Comparison of ENCODE assay signal across 29 cellular contexts in genomic region chr9:18909140-18910018, GRCh38.
A peak's percentile ranks its signal among the peaks of the same experiment; 100 is the strongest.
DNase-seq lines count a peak whose midpoint lies in the region; ATAC-seq and TF ChIP-seq lines count a peak whose summit lies in the region.
"Had no signal": no experiment of that assay in that cellular context is flagged by ENCODE, and none has a peak within 500 bp of the region (broad histone marks: within the 10 kb centered on the region; RNA-seq: fewer than 3 reads in every experiment).

No MANE protein-coding gene starts in this region.

- peak; percentile 1 for DNase-seq in activated CD4-positive, alpha-beta T cell treated with anti-CD3 and anti-CD28 coated beads, Interleukin-2, amount 50 U/mL, for 1 hour
- no peak for DNase-seq in activated CD4-positive, alpha-beta T cell treated with anti-CD3 and anti-CD28 coated beads, Interleukin-2, amount 10 ng/mL, durations not matched to agents 7 days and 5 days
- DNase-seq in mesenchymal stem cell (no peak), NCI-H82 treated with DMSO at 0.1 percent for 48 hours (lab: John Stamatoyannopoulos, UW; ENCODE audit: unreplicated experiment) (no peak)
- DNase-seq in stimulated activated effector memory CD8-positive, alpha-beta T cell treated with anti-CD3 and anti-CD28 coated beads, Interleukin-12 subunit alpha, Interleukin-12 subunit beta, amount 100 ng/mL, for 72 hours (ENCODE audit: low spot score in 2 of 2), result no peak
- no peak for DNase-seq in activated CD8-positive, alpha-beta T cell treated with anti-CD3 and anti-CD28 coated beads, Interleukin-2, amount 10 ng/mL, durations not matched to agents 7 days and 5 days
- no peak for DNase-seq in activated naive CD4-positive, alpha-beta T cell treated with anti-CD3 and anti-CD28 coated beads, Interleukin-2, amount 50 U/mL, for 16 hours
- DNase-seq: 8988T; activated CD4-positive, alpha-beta memory T cell treated with anti-CD3 and anti-CD28 coated beads, Interleukin-2, amount 10 ng/mL, durations not matched to agents 7 days and 5 days; activated CD8-positive, alpha-beta memory T cell treated with anti-CD3 and anti-CD28 coated beads, Interleukin-2, amount 50 U/mL, for 48 hours; Calu3; DMS79; lower lobe of right lung; NCI-H1417 treated with DMSO at 0.1 percent for 48 hours; NCI-H2029 treated with DMSO at 0.1 percent for 48 hours; NCI-H526; retina; small intestine; stimulated activated naive CD4-positive, alpha-beta T cell treated with Interleukin-2 at 50 U/mL for 16 hours; uterus had no signal

- no peak overlapping the region for H3K9ac ChIP-seq in mesenchymal stem cell (ENCODE audit: low read length)
- H3K9ac ChIP-seq: KMS-11, parathyroid adenoma had no signal

- H3K27ac ChIP-seq in VCaP (peak overlapping the region; percentile 65; the same call in 1 of the 2 replicates), mesenchymal stem cell (ENCODE audit: low read length, poor library complexity, severe bottlenecking) (peak overlapping the region; percentile 67)
- H3K27ac ChIP-seq: gastroesophageal sphincter, KMS-11, lower lobe of right lung, parathyroid adenoma, thoracic aorta, uterus had no signal

- H2BK5ac ChIP-seq in mesenchymal stem cell (ENCODE audit: low read depth, low read length, poor library complexity, severe bottlenecking), result no peak overlapping the region

- POLR2A ChIA-PET in activated CD4-positive, alpha-beta T cell treated with anti-CD3 and anti-CD28 coated beads, Interleukin-2, amount 10 ng/mL, durations not matched to agents 7 days and 5 days (lab: Charles Lee), result no interaction called here
- POLR2A ChIA-PET in activated CD8-positive, alpha-beta T cell treated with anti-CD3 and anti-CD28 coated beads, Interleukin-2, amount 10 ng/mL, durations not matched to agents 7 days and 5 days (lab: Charles Lee), result no interaction called here

- peaks cover 0 to 78% of the 10 kb centered on the region in 2 experiments for H3K36me3 ChIP-seq in mesenchymal stem cell (ENCODE audit: control insufficient read depth in 1 of 2, insufficient read depth in 2 of 2, low read depth in 1 of 2, low read length in 2 of 2)
- H3K36me3 ChIP-seq: lower lobe of right lung, uterus had no signal

- no peak overlapping the region for H3K23ac ChIP-seq in mesenchymal stem cell (ENCODE audit: low read length in 2 of 2)

- H3K4me2 ChIP-seq in mesenchymal stem cell (ENCODE audit: low read length, poor library complexity, severe bottlenecking), result no peak overlapping the region
- H3K4me2 ChIP-seq: KMS-11 had no signal

- H3K14ac ChIP-seq in mesenchymal stem cell (ENCODE audit: low read length in 2 of 2), result no peak overlapping the region

- peak overlapping the region in 1 of 2 experiments; percentile 94 for H2BK12ac ChIP-seq in mesenchymal stem cell (ENCODE audit: low read length in 2 of 2)

- H3K27me3 ChIP-seq in mesenchymal stem cell (ENCODE audit: control insufficient read depth in 1 of 2, insufficient read depth in 1 of 2, low read length in 2 of 2), result no peaks in the 10 kb centered on the region
- H3K27me3 ChIP-seq: gastroesophageal sphincter, uterus had no signal

- no peak overlapping the region for H4K91ac ChIP-seq in mesenchymal stem cell (ENCODE audit: low read length)

- H2BK15ac ChIP-seq in mesenchymal stem cell (ENCODE audit: low read depth, poor library complexity, severe bottlenecking), result no peak overlapping the region

- no peak overlapping the region for H2BK120ac ChIP-seq in mesenchymal stem cell (ENCODE audit: low read depth, low read length)

- no peak overlapping the region for H3K27ac Mint-ChIP-seq in activated CD4-positive, alpha-beta T cell treated with anti-CD3 and anti-CD28 coated beads, Interleukin-2, amount 10 ng/mL, durations not matched to agents 7 days and 5 days
- no peak overlapping the region for H3K27ac Mint-ChIP-seq in stimulated activated effector memory CD8-positive, alpha-beta T cell treated with anti-CD3 and anti-CD28 coated beads, Interleukin-12 subunit alpha, Interleukin-12 subunit beta, amount 100 ng/mL, for 72 hours
- no peak overlapping the region for H3K27ac Mint-ChIP-seq in activated CD8-positive, alpha-beta T cell treated with anti-CD3 and anti-CD28 coated beads, Interleukin-2, amount 10 ng/mL, durations not matched to agents 7 days and 5 days
- H3K27ac Mint-ChIP-seq: activated CD4-positive, alpha-beta memory T cell treated with anti-CD3 and anti-CD28 coated beads, Interleukin-2, amount 10 ng/mL, durations not matched to agents 7 days and 5 days; activated naive CD4-positive, alpha-beta T cell treated with anti-CD3 and anti-CD28 coated beads, Interleukin-2, amount 50 U/mL, for 24 hours; HFFc6; natural killer cell treated with Interleukin-12 subunit alpha and Interleukin-12 subunit beta and Interleukin-15 and Interleukin-18, amount 100 ng/mL, for 72 hours had no signal

- no peaks in the 10 kb centered on the region for H3K4me1 Mint-ChIP-seq in activated CD4-positive, alpha-beta T cell treated with anti-CD3 and anti-CD28 coated beads, Interleukin-2, amount 10 ng/mL, durations not matched to agents 7 days and 5 days
- no peaks in the 10 kb centered on the region for H3K4me1 Mint-ChIP-seq in stimulated activated effector memory CD8-positive, alpha-beta T cell treated with anti-CD3 and anti-CD28 coated beads, Interleukin-12 subunit alpha, Interleukin-12 subunit beta, amount 100 ng/mL, for 72 hours
- H3K4me1 Mint-ChIP-seq in activated CD8-positive, alpha-beta T cell treated with anti-CD3 and anti-CD28 coated beads, Interleukin-2, amount 10 ng/mL, durations not matched to agents 7 days and 5 days (ENCODE audit: low read depth), result no peaks in the 10 kb centered on the region
- H3K4me1 Mint-ChIP-seq: activated CD4-positive, alpha-beta memory T cell treated with anti-CD3 and anti-CD28 coated beads, Interleukin-2, amount 10 ng/mL, durations not matched to agents 7 days and 5 days; activated naive CD4-positive, alpha-beta T cell treated with anti-CD3 and anti-CD28 coated beads, Interleukin-2, amount 50 U/mL, for 24 hours had no signal

- H4K8ac ChIP-seq in mesenchymal stem cell (ENCODE audit: low read length), result peak overlapping the region; percentile 35

- TF ChIP-seq CTCF in VCaP (conservative IDR thresholded peaks at IDR 0.05), result no peak

- H2AFZ ChIP-seq in mesenchymal stem cell (ENCODE audit: low read depth, low read length), result no peak overlapping the region
- H2AFZ ChIP-seq: parathyroid adenoma had no signal

- H3K4me3 ChIP-seq in mesenchymal stem cell (ENCODE audit: insufficient read depth in 1 of 2, low read depth in 1 of 2, low read length in 2 of 2), result no peak overlapping the region
- H3K4me3 ChIP-seq: gastroesophageal sphincter, lower lobe of right lung, thoracic aorta, uterus had no signal

- peaks cover 43% of the 10 kb centered on the region for H3K4me1 ChIP-seq in mesenchymal stem cell (ENCODE audit: control insufficient read depth, insufficient read depth, low read depth, low read length)
- H3K4me1 ChIP-seq: lower lobe of right lung, parathyroid adenoma, uterus had no signal

- H3K4me3 Mint-ChIP-seq in activated CD4-positive, alpha-beta T cell treated with anti-CD3 and anti-CD28 coated beads, Interleukin-2, amount 10 ng/mL, durations not matched to agents 7 days and 5 days, result no peak overlapping the region
- H3K4me3 Mint-ChIP-seq in stimulated activated effector memory CD8-positive, alpha-beta T cell treated with anti-CD3 and anti-CD28 coated beads, Interleukin-12 subunit alpha, Interleukin-12 subunit beta, amount 100 ng/mL, for 72 hours, result no peak overlapping the region
- H3K4me3 Mint-ChIP-seq in activated CD8-positive, alpha-beta T cell treated with anti-CD3 and anti-CD28 coated beads, Interleukin-2, amount 10 ng/mL, durations not matched to agents 7 days and 5 days, result no peak overlapping the region
- H3K4me3 Mint-ChIP-seq: activated CD4-positive, alpha-beta memory T cell treated with anti-CD3 and anti-CD28 coated beads, Interleukin-2, amount 10 ng/mL, durations not matched to agents 7 days and 5 days; activated naive CD4-positive, alpha-beta T cell treated with anti-CD3 and anti-CD28 coated beads, Interleukin-2, amount 50 U/mL, for 24 hours; HFFc6; natural killer cell treated with Interleukin-12 subunit alpha and Interleukin-12 subunit beta and Interleukin-15 and Interleukin-18, amount 100 ng/mL, for 72 hours had no signal

- CTCF ChIA-PET in activated CD4-positive, alpha-beta T cell treated with anti-CD3 and anti-CD28 coated beads, Interleukin-2, amount 10 ng/mL, durations not matched to agents 7 days and 5 days (lab: Charles Lee), result no interaction called here
- CTCF ChIA-PET in activated CD8-positive, alpha-beta T cell treated with anti-CD3 and anti-CD28 coated beads, Interleukin-2, amount 10 ng/mL, durations not matched to agents 7 days and 5 days (lab: Charles Lee), result no interaction called here

- H3K9me3 Mint-ChIP-seq in activated CD4-positive, alpha-beta T cell treated with anti-CD3 and anti-CD28 coated beads, Interleukin-2, amount 10 ng/mL, durations not matched to agents 7 days and 5 days, result no peaks in the 10 kb centered on the region
- H3K9me3 Mint-ChIP-seq in stimulated activated effector memory CD8-positive, alpha-beta T cell treated with anti-CD3 and anti-CD28 coated beads, Interleukin-12 subunit alpha, Interleukin-12 subunit beta, amount 100 ng/mL, for 72 hours, result no peaks in the 10 kb centered on the region
- no peaks in the 10 kb centered on the region for H3K9me3 Mint-ChIP-seq in activated CD8-positive, alpha-beta T cell treated with anti-CD3 and anti-CD28 coated beads, Interleukin-2, amount 10 ng/mL, durations not matched to agents 7 days and 5 days (ENCODE audit: insufficient read depth)
- H3K9me3 Mint-ChIP-seq: activated CD4-positive, alpha-beta memory T cell treated with anti-CD3 and anti-CD28 coated beads, Interleukin-2, amount 10 ng/mL, durations not matched to agents 7 days and 5 days; activated naive CD4-positive, alpha-beta T cell treated with anti-CD3 and anti-CD28 coated beads, Interleukin-2, amount 50 U/mL, for 24 hours; HFFc6; natural killer cell treated with Interleukin-12 subunit alpha and Interleukin-12 subunit beta and Interleukin-15 and Interleukin-18, amount 100 ng/mL, for 72 hours had no signal

- H3K27me3 Mint-ChIP-seq in activated CD4-positive, alpha-beta T cell treated with anti-CD3 and anti-CD28 coated beads, Interleukin-2, amount 10 ng/mL, durations not matched to agents 7 days and 5 days, result peaks cover 4% of the 10 kb centered on the region
- H3K27me3 Mint-ChIP-seq in activated CD8-positive, alpha-beta T cell treated with anti-CD3 and anti-CD28 coated beads, Interleukin-2, amount 10 ng/mL, durations not matched to agents 7 days and 5 days (ENCODE audit: low read depth), result peaks cover 8% of the 10 kb centered on the region

- peak overlapping the region; percentile 85 for H2AK5ac ChIP-seq in mesenchymal stem cell (ENCODE audit: low read length, severe bottlenecking)

- peak; percentile 46 for ATAC-seq in stimulated activated effector memory CD8-positive, alpha-beta T cell treated with anti-CD3 and anti-CD28 coated beads, Interleukin-12 subunit alpha, Interleukin-12 subunit beta, amount 100 ng/mL, for 72 hours
- no peak for ATAC-seq in activated CD8-positive, alpha-beta T cell treated with anti-CD3 and anti-CD28 coated beads, Interleukin-2, amount 10 ng/mL, durations not matched to agents 7 days and 5 days
- ATAC-seq: activated CD4-positive, CD25-positive, alpha-beta regulatory T cell treated with anti-CD3 and anti-CD28 coated beads, Interleukin-2, amount 50 U/mL, for 24 hours; gastroesophageal sphincter; lower lobe of right lung had no signal

- H3K18ac ChIP-seq in mesenchymal stem cell (ENCODE audit: low read depth in 1 of 2, low read length in 2 of 2), result peak overlapping the region; percentile 0 to 25

- no peak overlapping the region for H3K4ac ChIP-seq in mesenchymal stem cell (ENCODE audit: low read depth in 1 of 2, low read length in 2 of 2)

- no peaks in the 10 kb centered on the region for H3K9me3 ChIP-seq in mesenchymal stem cell (ENCODE audit: control insufficient read depth, low read length)
- H3K9me3 ChIP-seq: gastroesophageal sphincter, lower lobe of right lung, thoracic aorta, uterus had no signal

- H3K36me3 Mint-ChIP-seq in activated CD4-positive, alpha-beta T cell treated with anti-CD3 and anti-CD28 coated beads, Interleukin-2, amount 10 ng/mL, durations not matched to agents 7 days and 5 days (ENCODE audit: low read depth), result no peaks in the 10 kb centered on the region
- no peaks in the 10 kb centered on the region for H3K36me3 Mint-ChIP-seq in stimulated activated effector memory CD8-positive, alpha-beta T cell treated with anti-CD3 and anti-CD28 coated beads, Interleukin-12 subunit alpha, Interleukin-12 subunit beta, amount 100 ng/mL, for 72 hours
- H3K36me3 Mint-ChIP-seq in activated CD8-positive, alpha-beta T cell treated with anti-CD3 and anti-CD28 coated beads, Interleukin-2, amount 10 ng/mL, durations not matched to agents 7 days and 5 days (ENCODE audit: low read depth), result no peaks in the 10 kb centered on the region
- H3K36me3 Mint-ChIP-seq: activated naive CD4-positive, alpha-beta T cell treated with anti-CD3 and anti-CD28 coated beads, Interleukin-2, amount 50 U/mL, for 24 hours; natural killer cell treated with Interleukin-12 subunit alpha and Interleukin-12 subunit beta and Interleukin-15 and Interleukin-18, amount 100 ng/mL, for 72 hours had no signal

- WGBS in mesenchymal stem cell, result 92% methylated on average over 17 of the region's 17 CpGs

- H3K79me1 ChIP-seq in mesenchymal stem cell (replicated peaks; ENCODE audit: low read length, poor library complexity, severe bottlenecking), result no peaks in the 10 kb centered on the region
